In the genomic region with DNA sequence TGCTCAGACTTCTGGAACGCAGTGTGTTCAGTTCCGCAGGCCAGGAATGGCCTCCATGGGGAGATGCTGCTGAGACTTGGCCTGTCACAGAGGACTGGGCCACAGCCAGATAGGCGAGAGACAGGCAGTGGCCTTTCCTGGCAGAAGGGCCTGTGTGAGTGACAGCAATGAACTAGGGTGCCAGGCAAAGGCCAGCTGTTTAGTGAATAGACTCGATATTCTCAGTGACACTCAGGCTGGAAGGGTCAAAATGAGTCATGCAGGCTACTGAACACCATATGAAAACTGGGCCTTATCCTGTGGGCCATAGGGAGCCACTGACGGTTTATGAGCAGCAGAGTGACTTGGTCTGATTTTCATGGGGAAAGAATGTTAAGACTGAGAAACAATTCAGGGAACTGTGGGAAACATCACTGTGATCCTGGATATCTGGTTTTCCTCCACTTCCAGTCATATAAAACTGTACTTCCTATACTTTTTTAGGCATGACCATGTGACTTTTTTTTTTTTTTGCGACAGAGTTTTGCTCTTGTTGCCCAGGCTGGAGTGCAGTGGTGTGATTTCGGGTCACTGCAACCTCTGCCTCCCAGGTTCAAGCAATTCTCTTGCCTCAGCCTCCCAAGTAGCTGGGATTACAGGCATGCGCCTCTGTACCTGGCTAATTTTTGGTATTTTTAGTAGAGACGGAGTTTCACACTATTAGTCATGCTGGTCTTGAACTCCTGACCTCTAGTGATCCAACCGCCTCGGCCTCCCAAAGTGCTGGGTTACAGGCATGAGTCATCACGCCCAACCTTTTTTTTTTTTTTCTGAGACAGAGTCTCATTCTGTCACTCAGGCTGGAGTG, we compare ENCODE assay signal across 1 cellular context.
TF ChIP-seq lines count a peak whose summit lies in the region.

No MANE protein-coding gene starts in this region.

TF ChIP-seq in K562, 482 proteins besides CTCF, POLR2A, EP300 and RAD21 (continued from another document and continues in another):
- TF ChIP-seq ZNF311 (CRISPR knock-in tag; IDR thresholded peaks at IDR 0.05) (no peak), ZNF134 (CRISPR knock-in tag; conservative IDR thresholded peaks at IDR 0.05) (no peak), TSC22D4 (tag; IDR thresholded peaks at IDR 0.05) (no peak), FOXP1 (CRISPR knock-in tag; IDR thresholded peaks at IDR 0.05) (no peak), CHD1 (IDR thresholded peaks at IDR 0.05; ENCODE audit: low read length) (no peak), LARP7 (IDR thresholded peaks at IDR 0.05) (no peak), RBBP5 (IDR thresholded peaks at IDR 0.05; ENCODE audit: borderline replicate concordance, insufficient read depth, low read length, poor library complexity, severe bottlenecking) (peak; percentile 35), TBL1XR1 (IDR thresholded peaks at IDR 0.05; ENCODE audit: low read length in 2 of 2) (no peak), NFXL1 (CRISPR knock-in tag; IDR thresholded peaks at IDR 0.05) (no peak), FOXJ3 (CRISPR knock-in tag; IDR thresholded peaks at IDR 0.05) (no peak), ARHGAP35 (IDR thresholded peaks at IDR 0.05; ENCODE audit: partially characterized antibody) (no peak), ZNF146 (CRISPR knock-in tag; IDR thresholded peaks at IDR 0.05; ENCODE audit: unreplicated experiment) (no peak), MCM3 (IDR thresholded peaks at IDR 0.05) (no peak), NFRKB (IDR thresholded peaks at IDR 0.05; ENCODE audit: low read depth) (no peak), ZNF79 (CRISPR knock-in tag; IDR thresholded peaks at IDR 0.05; ENCODE audit: low read depth) (no peak), HNRNPLL (IDR thresholded peaks at IDR 0.05; ENCODE audit: low read depth, low read length, poor library complexity, severe bottlenecking) (no peak), ZBTB7A (IDR thresholded peaks at IDR 0.05; ENCODE audit: borderline replicate concordance, control insufficient read depth, low read depth, low read length) (no peak), ZFP36 (IDR thresholded peaks at IDR 0.05; ENCODE audit: low read depth, low read length, partially characterized antibody) (peak; percentile 93), BRCA1 (IDR thresholded peaks at IDR 0.05) (no peak), BRCA1 (CRISPR knock-in tag; IDR thresholded peaks at IDR 0.05) (no peak), RBM39 (optimal IDR thresholded peaks at IDR 0.05; ENCODE audit: low read depth, low read length) (no peak), CREM (IDR thresholded peaks at IDR 0.05; ENCODE audit: low read depth) (0 out of 2 replicates have a peak, but pooled peaks have one; percentile 27), MAFF (IDR thresholded peaks at IDR 0.05; ENCODE audit: low read length) (no peak), RBM34 (IDR thresholded peaks at IDR 0.05; ENCODE audit: borderline replicate concordance, insufficient read depth, low read length) (no peak), MED1 (CRISPR knock-in tag; IDR thresholded peaks at IDR 0.05; ENCODE audit: borderline replicate concordance) (no peak), HNRNPH1 (optimal IDR thresholded peaks at IDR 0.05; ENCODE audit: low read depth, low read length) (no peak)
- TF ChIP-seq, protein P1, sequence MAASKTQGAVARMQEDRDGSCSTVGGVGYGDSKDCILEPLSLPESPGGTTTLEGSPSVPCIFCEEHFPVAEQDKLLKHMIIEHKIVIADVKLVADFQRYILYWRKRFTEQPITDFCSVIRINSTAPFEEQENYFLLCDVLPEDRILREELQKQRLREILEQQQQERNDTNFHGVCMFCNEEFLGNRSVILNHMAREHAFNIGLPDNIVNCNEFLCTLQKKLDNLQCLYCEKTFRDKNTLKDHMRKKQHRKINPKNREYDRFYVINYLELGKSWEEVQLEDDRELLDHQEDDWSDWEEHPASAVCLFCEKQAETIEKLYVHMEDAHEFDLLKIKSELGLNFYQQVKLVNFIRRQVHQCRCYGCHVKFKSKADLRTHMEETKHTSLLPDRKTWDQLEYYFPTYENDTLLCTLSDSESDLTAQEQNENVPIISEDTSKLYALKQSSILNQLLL (CRISPR knock-in tag; IDR thresholded peaks at IDR 0.05; ENCODE audit: borderline replicate concordance): no peak
- TF ChIP-seq, protein P2, sequence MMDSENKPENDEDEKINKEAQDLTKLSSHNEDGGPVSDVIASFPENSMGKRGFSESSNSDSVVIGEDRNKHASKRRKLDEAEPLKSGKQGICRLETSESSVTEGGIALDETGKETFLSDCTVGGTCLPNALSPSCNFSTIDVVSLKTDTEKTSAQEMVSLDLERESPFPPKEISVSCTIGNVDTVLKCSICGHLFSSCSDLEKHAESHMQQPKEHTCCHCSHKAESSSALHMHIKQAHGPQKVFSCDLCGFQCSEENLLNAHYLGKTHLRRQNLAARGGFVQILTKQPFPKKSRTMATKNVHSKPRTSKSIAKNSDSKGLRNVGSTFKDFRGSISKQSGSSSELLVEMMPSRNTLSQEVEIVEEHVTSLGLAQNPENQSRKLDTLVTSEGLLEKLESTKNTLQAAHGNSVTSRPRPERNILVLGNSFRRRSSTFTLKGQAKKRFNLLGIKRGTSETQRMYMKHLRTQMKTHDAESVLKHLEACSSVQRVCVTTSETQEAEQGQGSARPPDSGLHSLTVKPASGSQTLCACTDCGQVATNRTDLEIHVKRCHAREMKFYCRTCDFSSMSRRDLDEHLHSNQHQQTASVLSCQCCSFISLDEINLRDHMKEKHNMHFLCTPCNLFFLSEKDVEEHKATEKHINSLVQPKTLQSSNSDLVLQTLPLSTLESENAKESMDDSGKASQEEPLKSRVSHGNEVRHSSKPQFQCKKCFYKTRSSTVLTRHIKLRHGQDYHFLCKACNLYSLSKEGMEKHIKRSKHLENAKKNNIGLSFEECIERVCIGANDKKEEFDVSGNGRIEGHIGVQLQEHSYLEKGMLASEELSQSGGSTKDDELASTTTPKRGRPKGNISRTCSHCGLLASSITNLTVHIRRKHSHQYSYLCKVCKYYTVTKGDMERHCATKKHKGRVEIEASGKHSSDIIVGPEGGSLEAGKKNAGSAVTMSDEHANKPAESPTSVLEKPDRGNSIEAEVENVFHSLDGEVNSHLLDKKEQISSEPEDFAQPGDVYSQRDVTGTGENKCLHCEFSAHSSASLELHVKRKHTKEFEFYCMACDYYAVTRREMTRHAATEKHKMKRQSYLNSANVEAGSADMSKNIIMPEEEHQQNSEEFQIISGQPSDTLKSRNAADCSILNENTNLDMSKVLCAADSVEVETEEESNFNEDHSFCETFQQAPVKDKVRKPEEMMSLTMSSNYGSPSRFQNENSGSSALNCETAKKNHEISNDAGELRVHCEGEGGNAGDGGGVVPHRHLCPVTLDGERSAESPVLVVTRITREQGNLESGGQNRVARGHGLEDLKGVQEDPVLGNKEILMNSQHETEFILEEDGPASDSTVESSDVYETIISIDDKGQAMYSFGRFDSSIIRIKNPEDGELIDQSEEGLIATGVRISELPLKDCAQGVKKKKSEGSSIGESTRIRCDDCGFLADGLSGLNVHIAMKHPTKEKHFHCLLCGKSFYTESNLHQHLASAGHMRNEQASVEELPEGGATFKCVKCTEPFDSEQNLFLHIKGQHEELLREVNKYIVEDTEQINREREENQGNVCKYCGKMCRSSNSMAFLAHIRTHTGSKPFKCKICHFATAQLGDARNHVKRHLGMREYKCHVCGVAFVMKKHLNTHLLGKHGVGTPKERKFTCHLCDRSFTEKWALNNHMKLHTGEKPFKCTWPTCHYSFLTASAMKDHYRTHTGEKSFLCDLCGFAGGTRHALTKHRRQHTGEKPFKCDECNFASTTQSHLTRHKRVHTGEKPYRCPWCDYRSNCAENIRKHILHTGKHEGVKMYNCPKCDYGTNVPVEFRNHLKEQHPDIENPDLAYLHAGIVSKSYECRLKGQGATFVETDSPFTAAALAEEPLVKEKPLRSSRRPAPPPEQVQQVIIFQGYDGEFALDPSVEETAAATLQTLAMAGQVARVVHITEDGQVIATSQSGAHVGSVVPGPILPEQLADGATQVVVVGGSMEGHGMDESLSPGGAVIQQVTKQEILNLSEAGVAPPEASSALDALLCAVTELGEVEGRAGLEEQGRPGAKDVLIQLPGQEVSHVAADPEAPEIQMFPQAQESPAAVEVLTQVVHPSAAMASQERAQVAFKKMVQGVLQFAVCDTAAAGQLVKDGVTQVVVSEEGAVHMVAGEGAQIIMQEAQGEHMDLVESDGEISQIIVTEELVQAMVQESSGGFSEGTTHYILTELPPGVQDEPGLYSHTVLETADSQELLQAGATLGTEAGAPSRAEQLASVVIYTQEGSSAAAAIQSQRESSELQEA (IDR thresholded peaks at IDR 0.05; ENCODE audit: low read depth): no peak
- TF ChIP-seq, protein P3, sequence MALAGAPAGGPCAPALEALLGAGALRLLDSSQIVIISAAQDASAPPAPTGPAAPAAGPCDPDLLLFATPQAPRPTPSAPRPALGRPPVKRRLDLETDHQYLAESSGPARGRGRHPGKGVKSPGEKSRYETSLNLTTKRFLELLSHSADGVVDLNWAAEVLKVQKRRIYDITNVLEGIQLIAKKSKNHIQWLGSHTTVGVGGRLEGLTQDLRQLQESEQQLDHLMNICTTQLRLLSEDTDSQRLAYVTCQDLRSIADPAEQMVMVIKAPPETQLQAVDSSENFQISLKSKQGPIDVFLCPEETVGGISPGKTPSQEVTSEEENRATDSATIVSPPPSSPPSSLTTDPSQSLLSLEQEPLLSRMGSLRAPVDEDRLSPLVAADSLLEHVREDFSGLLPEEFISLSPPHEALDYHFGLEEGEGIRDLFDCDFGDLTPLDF (CRISPR knock-in tag; IDR thresholded peaks at IDR 0.05): no peak
- TF ChIP-seq, protein P4, sequence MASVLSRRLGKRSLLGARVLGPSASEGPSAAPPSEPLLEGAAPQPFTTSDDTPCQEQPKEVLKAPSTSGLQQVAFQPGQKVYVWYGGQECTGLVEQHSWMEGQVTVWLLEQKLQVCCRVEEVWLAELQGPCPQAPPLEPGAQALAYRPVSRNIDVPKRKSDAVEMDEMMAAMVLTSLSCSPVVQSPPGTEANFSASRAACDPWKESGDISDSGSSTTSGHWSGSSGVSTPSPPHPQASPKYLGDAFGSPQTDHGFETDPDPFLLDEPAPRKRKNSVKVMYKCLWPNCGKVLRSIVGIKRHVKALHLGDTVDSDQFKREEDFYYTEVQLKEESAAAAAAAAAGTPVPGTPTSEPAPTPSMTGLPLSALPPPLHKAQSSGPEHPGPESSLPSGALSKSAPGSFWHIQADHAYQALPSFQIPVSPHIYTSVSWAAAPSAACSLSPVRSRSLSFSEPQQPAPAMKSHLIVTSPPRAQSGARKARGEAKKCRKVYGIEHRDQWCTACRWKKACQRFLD (CRISPR knock-in tag; IDR thresholded peaks at IDR 0.05): no peak
- TF ChIP-seq, protein P5, sequence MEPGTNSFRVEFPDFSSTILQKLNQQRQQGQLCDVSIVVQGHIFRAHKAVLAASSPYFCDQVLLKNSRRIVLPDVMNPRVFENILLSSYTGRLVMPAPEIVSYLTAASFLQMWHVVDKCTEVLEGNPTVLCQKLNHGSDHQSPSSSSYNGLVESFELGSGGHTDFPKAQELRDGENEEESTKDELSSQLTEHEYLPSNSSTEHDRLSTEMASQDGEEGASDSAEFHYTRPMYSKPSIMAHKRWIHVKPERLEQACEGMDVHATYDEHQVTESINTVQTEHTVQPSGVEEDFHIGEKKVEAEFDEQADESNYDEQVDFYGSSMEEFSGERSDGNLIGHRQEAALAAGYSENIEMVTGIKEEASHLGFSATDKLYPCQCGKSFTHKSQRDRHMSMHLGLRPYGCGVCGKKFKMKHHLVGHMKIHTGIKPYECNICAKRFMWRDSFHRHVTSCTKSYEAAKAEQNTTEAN (CRISPR knock-in tag; IDR thresholded peaks at IDR 0.05): no peak
- TF ChIP-seq, protein P6, sequence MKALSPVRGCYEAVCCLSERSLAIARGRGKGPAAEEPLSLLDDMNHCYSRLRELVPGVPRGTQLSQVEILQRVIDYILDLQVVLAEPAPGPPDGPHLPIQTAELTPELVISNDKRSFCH (CRISPR knock-in tag; IDR thresholded peaks at IDR 0.05): no peak
- TF ChIP-seq, protein P6 (tag; IDR thresholded peaks at IDR 0.05): 0 out of 2 replicates have a peak, but pooled peaks have one; percentile 41
- TF ChIP-seq, protein P7, sequence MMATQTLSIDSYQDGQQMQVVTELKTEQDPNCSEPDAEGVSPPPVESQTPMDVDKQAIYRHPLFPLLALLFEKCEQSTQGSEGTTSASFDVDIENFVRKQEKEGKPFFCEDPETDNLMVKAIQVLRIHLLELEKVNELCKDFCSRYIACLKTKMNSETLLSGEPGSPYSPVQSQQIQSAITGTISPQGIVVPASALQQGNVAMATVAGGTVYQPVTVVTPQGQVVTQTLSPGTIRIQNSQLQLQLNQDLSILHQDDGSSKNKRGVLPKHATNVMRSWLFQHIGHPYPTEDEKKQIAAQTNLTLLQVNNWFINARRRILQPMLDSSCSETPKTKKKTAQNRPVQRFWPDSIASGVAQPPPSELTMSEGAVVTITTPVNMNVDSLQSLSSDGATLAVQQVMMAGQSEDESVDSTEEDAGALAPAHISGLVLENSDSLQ (IDR thresholded peaks at IDR 0.05): peak; percentile 96
- TF ChIP-seq, protein P8, sequence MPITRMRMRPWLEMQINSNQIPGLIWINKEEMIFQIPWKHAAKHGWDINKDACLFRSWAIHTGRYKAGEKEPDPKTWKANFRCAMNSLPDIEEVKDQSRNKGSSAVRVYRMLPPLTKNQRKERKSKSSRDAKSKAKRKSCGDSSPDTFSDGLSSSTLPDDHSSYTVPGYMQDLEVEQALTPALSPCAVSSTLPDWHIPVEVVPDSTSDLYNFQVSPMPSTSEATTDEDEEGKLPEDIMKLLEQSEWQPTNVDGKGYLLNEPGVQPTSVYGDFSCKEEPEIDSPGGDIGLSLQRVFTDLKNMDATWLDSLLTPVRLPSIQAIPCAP (CRISPR knock-in tag; IDR thresholded peaks at IDR 0.05; ENCODE audit: borderline replicate concordance): no peak
- TF ChIP-seq, protein P9, sequence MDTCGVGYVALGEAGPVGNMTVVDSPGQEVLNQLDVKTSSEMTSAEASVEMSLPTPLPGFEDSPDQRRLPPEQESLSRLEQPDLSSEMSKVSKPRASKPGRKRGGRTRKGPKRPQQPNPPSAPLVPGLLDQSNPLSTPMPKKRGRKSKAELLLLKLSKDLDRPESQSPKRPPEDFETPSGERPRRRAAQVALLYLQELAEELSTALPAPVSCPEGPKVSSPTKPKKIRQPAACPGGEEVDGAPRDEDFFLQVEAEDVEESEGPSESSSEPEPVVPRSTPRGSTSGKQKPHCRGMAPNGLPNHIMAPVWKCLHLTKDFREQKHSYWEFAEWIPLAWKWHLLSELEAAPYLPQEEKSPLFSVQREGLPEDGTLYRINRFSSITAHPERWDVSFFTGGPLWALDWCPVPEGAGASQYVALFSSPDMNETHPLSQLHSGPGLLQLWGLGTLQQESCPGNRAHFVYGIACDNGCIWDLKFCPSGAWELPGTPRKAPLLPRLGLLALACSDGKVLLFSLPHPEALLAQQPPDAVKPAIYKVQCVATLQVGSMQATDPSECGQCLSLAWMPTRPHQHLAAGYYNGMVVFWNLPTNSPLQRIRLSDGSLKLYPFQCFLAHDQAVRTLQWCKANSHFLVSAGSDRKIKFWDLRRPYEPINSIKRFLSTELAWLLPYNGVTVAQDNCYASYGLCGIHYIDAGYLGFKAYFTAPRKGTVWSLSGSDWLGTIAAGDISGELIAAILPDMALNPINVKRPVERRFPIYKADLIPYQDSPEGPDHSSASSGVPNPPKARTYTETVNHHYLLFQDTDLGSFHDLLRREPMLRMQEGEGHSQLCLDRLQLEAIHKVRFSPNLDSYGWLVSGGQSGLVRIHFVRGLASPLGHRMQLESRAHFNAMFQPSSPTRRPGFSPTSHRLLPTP (IDR thresholded peaks at IDR 0.05; ENCODE audit: borderline replicate concordance, extremely low read depth, insufficient read length): no peak
- TF ChIP-seq, protein P10, sequence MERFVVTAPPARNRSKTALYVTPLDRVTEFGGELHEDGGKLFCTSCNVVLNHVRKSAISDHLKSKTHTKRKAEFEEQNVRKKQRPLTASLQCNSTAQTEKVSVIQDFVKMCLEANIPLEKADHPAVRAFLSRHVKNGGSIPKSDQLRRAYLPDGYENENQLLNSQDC (CRISPR knock-in tag; IDR thresholded peaks at IDR 0.05): no peak
